Comparison of ENCODE assay signal across 1 cellular context in the genomic region with DNA sequence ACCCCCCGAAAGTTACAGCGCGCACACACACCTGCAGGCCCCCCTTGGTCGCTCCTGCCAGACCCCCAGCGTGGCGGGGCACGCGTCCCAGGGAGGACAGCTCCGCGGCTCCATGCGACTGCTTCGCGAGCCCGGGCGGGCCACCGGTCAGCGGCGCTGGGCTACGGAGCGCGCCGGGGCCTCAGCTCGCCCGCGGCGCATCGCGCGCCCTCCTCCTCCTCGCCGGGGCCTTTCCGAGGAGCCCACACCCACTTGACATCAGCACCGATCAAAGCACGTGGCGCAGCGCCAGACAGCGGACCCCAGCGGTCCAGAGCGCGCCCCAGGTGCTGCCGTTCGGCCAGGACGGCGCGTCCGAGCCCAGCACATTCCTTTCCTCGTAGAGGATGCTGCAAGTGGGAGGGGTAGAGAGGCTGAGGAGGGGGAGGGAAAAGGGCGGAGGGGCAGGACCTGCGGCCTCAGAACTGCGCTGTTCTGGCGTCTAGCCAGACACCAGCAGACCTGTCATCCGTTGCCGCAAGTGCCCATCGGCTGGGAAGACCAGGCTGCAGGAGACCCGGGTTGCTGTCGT.
TF ChIP-seq lines count a peak whose summit lies in the region.

No MANE protein-coding gene starts in this region.

TF ChIP-seq in GM23338, 12 proteins besides CTCF, POLR2A, EP300 and RAD21 (continued from another document):
- TF ChIP-seq, protein P1, sequence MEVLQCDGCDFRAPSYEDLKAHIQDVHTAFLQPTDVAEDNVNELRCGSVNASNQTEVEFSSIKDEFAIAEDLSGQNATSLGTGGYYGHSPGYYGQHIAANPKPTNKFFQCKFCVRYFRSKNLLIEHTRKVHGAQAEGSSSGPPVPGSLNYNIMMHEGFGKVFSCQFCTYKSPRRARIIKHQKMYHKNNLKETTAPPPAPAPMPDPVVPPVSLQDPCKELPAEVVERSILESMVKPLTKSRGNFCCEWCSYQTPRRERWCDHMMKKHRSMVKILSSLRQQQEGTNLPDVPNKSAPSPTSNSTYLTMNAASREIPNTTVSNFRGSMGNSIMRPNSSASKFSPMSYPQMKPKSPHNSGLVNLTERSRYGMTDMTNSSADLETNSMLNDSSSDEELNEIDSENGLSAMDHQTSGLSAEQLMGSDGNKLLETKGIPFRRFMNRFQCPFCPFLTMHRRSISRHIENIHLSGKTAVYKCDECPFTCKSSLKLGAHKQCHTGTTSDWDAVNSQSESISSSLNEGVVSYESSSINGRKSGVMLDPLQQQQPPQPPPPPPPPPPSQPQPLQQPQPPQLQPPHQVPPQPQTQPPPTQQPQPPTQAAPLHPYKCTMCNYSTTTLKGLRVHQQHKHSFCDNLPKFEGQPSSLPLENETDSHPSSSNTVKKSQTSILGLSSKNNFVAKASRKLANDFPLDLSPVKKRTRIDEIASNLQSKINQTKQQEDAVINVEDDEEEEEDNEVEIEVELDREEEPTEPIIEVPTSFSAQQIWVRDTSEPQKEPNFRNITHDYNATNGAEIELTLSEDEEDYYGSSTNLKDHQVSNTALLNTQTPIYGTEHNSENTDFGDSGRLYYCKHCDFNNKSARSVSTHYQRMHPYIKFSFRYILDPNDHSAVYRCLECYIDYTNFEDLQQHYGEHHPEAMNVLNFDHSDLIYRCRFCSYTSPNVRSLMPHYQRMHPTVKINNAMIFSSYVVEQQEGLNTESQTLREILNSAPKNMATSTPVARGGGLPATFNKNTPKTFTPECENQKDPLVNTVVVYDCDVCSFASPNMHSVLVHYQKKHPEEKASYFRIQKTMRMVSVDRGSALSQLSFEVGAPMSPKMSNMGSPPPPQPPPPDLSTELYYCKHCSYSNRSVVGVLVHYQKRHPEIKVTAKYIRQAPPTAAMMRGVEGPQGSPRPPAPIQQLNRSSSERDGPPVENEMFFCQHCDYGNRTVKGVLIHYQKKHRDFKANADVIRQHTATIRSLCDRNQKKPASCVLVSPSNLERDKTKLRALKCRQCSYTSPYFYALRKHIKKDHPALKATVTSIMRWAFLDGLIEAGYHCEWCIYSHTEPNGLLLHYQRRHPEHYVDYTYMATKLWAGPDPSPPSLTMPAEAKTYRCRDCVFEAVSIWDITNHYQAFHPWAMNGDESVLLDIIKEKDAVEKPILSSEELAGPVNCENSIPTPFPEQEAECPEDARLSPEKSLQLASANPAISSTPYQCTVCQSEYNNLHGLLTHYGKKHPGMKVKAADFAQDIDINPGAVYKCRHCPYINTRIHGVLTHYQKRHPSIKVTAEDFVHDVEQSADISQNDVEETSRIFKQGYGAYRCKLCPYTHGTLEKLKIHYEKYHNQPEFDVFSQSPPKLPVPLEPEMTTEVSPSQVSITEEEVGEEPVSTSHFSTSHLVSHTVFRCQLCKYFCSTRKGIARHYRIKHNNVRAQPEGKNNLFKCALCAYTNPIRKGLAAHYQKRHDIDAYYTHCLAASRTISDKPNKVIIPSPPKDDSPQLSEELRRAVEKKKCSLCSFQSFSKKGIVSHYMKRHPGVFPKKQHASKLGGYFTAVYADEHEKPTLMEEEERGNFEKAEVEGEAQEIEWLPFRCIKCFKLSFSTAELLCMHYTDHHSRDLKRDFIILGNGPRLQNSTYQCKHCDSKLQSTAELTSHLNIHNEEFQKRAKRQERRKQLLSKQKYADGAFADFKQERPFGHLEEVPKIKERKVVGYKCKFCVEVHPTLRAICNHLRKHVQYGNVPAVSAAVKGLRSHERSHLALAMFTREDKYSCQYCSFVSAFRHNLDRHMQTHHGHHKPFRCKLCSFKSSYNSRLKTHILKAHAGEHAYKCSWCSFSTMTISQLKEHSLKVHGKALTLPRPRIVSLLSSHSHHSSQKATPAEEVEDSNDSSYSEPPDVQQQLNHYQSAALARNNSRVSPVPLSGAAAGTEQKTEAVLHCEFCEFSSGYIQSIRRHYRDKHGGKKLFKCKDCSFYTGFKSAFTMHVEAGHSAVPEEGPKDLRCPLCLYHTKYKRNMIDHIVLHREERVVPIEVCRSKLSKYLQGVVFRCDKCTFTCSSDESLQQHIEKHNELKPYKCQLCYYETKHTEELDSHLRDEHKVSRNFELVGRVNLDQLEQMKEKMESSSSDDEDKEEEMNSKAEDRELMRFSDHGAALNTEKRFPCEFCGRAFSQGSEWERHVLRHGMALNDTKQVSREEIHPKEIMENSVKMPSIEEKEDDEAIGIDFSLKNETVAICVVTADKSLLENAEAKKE (CRISPR knock-in tag; IDR thresholded peaks at IDR 0.05), result no peak
- no peak for TF ChIP-seq ZNF331 (CRISPR knock-in tag; IDR thresholded peaks at IDR 0.05; ENCODE audit: low read depth)
